In genomic region chr7:31633894-31634494, GRCh38 we compare ENCODE assay signal across 8 cellular contexts. TPM values are rescaled to one million over a fixed set of nuclear protein-coding genes. Genes with fewer than 3 reads are reported as not detected.
A peak's percentile ranks its signal among the peaks of the same experiment; 100 is the strongest.
DNase-seq lines count a peak whose midpoint lies in the region; ATAC-seq and TF ChIP-seq lines count a peak whose summit lies in the region.

No MANE protein-coding gene starts in this region.

- no peaks in the 10 kb centered on the region for H3K27me3 ChIP-seq in left lung

- no peaks in the 10 kb centered on the region for H3K36me3 ChIP-seq in left lung

- H3K9me3 ChIP-seq in left lung: no peaks in the 10 kb centered on the region

- peak; percentile 78 for TF ChIP-seq CTCF in C4-2B (conservative IDR thresholded peaks at IDR 0.05)
- peak; percentile 54 to 58 for TF ChIP-seq CTCF in left lung (IDR thresholded peaks at IDR 0.05)

- intact Hi-C loops in left lung (cut with DNase I): loop anchor here in 1 of 2 donors (10.0 kb wide), 2 partner anchors 189 to 499 kb away; no protein-coding TSS in a partner anchor

- H3K27ac ChIP-seq in C4-2B: no peak overlapping the region
- no peak overlapping the region for H3K27ac ChIP-seq in left lung

- no peak overlapping the region for H3K4me3 ChIP-seq in left lung

- DNase-seq in HK-2 (ENCODE audit: unreplicated experiment) (peak; percentile 9), NCI-H748 (lab: John Stamatoyannopoulos, UW; ENCODE audit: unreplicated experiment) (peak; percentile 77), cerebellum (ENCODE audit: low spot score) (peak; percentile 77), left lung (no peak)
- no peak for DNase-seq in stimulated activated CD4-positive, alpha-beta T cell treated with anti-CD3 and anti-CD28 coated beads, Interleukin-2, amount 100 ng/mL, for 48 hours

- ATAC-seq in left lung (peak; percentile 98), GM19351 (IDR thresholded peaks at IDR 0.05; ENCODE audit: unreplicated experiment) (no peak), HG03432 (IDR thresholded peaks at IDR 0.05; ENCODE audit: unreplicated experiment) (no peak)

- H3K4me1 ChIP-seq in left lung: no peaks in the 10 kb centered on the region

RNA-seq across cellular contexts. Expression of gene PPP1R17, which starts 53.0 kb away (rescaled TPM):
- total RNA-seq in cerebellum: 4.4 TPM
- not detected for total RNA-seq in left lung

Comparison
In these comparisons a context has a peak if more than half of its experiments do, and no peak if none do; other contexts are left out.
1. DNase-seq: peak in HK-2 (single experiment), NCI-H748 (single experiment) and cerebellum (single experiment); none in left lung (0 of 2) and stimulated activated CD4-positive, alpha-beta T cell treated with anti-CD3 and anti-CD28 coated beads, Interleukin-2, amount 100 ng/mL, for 48 hours (0 of 2).